18 cellular contexts compared by ENCODE assay signal in genomic region chr16:50717109-50717893, GRCh38. TPM values are rescaled to one million over a fixed set of nuclear protein-coding genes. Genes with fewer than 3 reads are reported as not detected.
DNase-seq lines count a peak whose midpoint lies in the region; ATAC-seq and TF ChIP-seq lines count a peak whose summit lies in the region.
"Had no signal": no experiment of that assay in that cellular context is flagged by ENCODE, and none has a peak within 500 bp of the region (broad histone marks: within the 10 kb centered on the region; RNA-seq: fewer than 3 reads in every experiment).

No MANE protein-coding gene starts in this region.

- H3K36me3 ChIP-seq in Loucy (ENCODE audit: insufficient read depth, low read length), result no peaks in the 10 kb centered on the region
- H3K36me3 ChIP-seq: Peyer's patch had no signal

- H3K9ac ChIP-seq in Loucy (ENCODE audit: low read depth, low read length, poor library complexity, severe bottlenecking), result no peak overlapping the region
- H3K9ac ChIP-seq: GM23248 had no signal

- H3K27me3 Mint-ChIP-seq in activated T-cell treated with anti-CD3 and anti-CD28 coated beads, Interleukin-2, amount 50 U/mL, for 24 hours, result no peaks in the 10 kb centered on the region
- no peaks in the 10 kb centered on the region for H3K27me3 Mint-ChIP-seq in activated T-cell treated with anti-CD3 and anti-CD28 coated beads, Interleukin-2, amount 50 U/mL, for 4 hours (ENCODE audit: low read depth)
- H3K27me3 Mint-ChIP-seq in activated T-helper 17 cell treated with anti-CD3 and anti-CD28 coated beads, Interleukin-2, amount 50 U/mL, for 72 hours, result no peaks in the 10 kb centered on the region
- H3K27me3 Mint-ChIP-seq in neural crest cell (ENCODE audit: low read depth), result no peaks in the 10 kb centered on the region

- H2AFZ ChIP-seq in Loucy (ENCODE audit: low read length), result peak overlapping the region; percentile 15; the same call in 1 of the 2 replicates
- H2AFZ ChIP-seq: GM23248 had no signal

- no peaks in the 10 kb centered on the region for H3K9me3 Mint-ChIP-seq in activated T-cell treated with anti-CD3 and anti-CD28 coated beads, Interleukin-2, amount 50 U/mL, for 24 hours
- H3K9me3 Mint-ChIP-seq in activated T-cell treated with anti-CD3 and anti-CD28 coated beads, Interleukin-2, amount 50 U/mL, for 4 hours, result no peaks in the 10 kb centered on the region
- no peaks in the 10 kb centered on the region for H3K9me3 Mint-ChIP-seq in activated T-helper 17 cell treated with anti-CD3 and anti-CD28 coated beads, Interleukin-2, amount 50 U/mL, for 72 hours
- H3K9me3 Mint-ChIP-seq in neural crest cell, result no peaks in the 10 kb centered on the region

- peak; percentile 18 for DNase-seq in activated T-cell treated with anti-CD3 and anti-CD28 coated beads, Interleukin-2, amount 50 U/mL, for 24 hours
- no peak for DNase-seq in activated T-cell treated with anti-CD3 and anti-CD28 coated beads, Interleukin-2, amount 50 U/mL, for 4 hours
- DNase-seq in neural crest cell (ENCODE audit: low read depth, low spot score), result no peak
- DNase-seq in T-helper 9 cell, result no peak
- DNase-seq in NCI-H1436 treated with DMSO at 0.1 percent for 48 hours (lab: John Stamatoyannopoulos, UW), result no peak
- DNase-seq: DMS79, NCI-H1105 treated with DMSO at 0.1 percent for 48 hours, NCI-H2029, NCI-H510A, NCI-H82, Peyer's patch, Right ventricle myocardium superior had no signal

- no peak overlapping the region for H3K27ac Mint-ChIP-seq in activated T-cell treated with anti-CD3 and anti-CD28 coated beads, Interleukin-2, amount 50 U/mL, for 24 hours
- peak overlapping the region; percentile 32 for H3K27ac Mint-ChIP-seq in activated T-helper 17 cell treated with anti-CD3 and anti-CD28 coated beads, Interleukin-2, amount 50 U/mL, for 72 hours
- H3K27ac Mint-ChIP-seq in neural crest cell (ENCODE audit: unreplicated experiment), result peak overlapping the region; percentile 94

- no peak for ATAC-seq in activated T-cell treated with anti-CD3 and anti-CD28 coated beads, Interleukin-2, amount 50 U/mL, for 4 hours
- no peak for ATAC-seq in activated T-helper 17 cell treated with anti-CD3 and anti-CD28 coated beads, Interleukin-2, amount 50 U/mL, for 72 hours (replicated peaks)
- no peak for ATAC-seq in esophagus mucosa
- ATAC-seq: A549 had no signal

- H3K36me3 Mint-ChIP-seq in activated T-cell treated with anti-CD3 and anti-CD28 coated beads, Interleukin-2, amount 50 U/mL, for 24 hours (ENCODE audit: low read depth), result peaks cover 4% of the 10 kb centered on the region
- peaks cover 11% of the 10 kb centered on the region for H3K36me3 Mint-ChIP-seq in activated T-cell treated with anti-CD3 and anti-CD28 coated beads, Interleukin-2, amount 50 U/mL, for 4 hours (ENCODE audit: insufficient read depth)
- H3K36me3 Mint-ChIP-seq in activated T-helper 17 cell treated with anti-CD3 and anti-CD28 coated beads, Interleukin-2, amount 50 U/mL, for 72 hours (ENCODE audit: low read depth), result peaks cover 51% of the 10 kb centered on the region
- no peaks in the 10 kb centered on the region for H3K36me3 Mint-ChIP-seq in neural crest cell (ENCODE audit: low read depth)

- H3K4me1 ChIP-seq in Loucy (ENCODE audit: insufficient read depth, low read length, poor library complexity, severe bottlenecking), result peaks cover 32% of the 10 kb centered on the region
- H3K4me1 ChIP-seq: A549 had no signal

- H3K4me2 ChIP-seq in Loucy (ENCODE audit: low read depth, low read length, poor library complexity, severe bottlenecking), result no peak overlapping the region
- H3K4me2 ChIP-seq: A549 had no signal

- H3K27me3 ChIP-seq in Loucy (ENCODE audit: insufficient read depth, low read length, poor library complexity, severe bottlenecking), result no peaks in the 10 kb centered on the region
- H3K27me3 ChIP-seq: Peyer's patch had no signal

- H3F3A ChIP-seq in Loucy (ENCODE audit: low read depth), result no peaks in the 10 kb centered on the region; the same call in 1 of the 2 replicates

- H3K9me2 ChIP-seq in Loucy (replicated peaks; ENCODE audit: low read depth, low read length), result no peaks in the 10 kb centered on the region

- no peaks in the 10 kb centered on the region for H3K79me2 ChIP-seq in Loucy (ENCODE audit: insufficient read depth, low read length)

- TF ChIP-seq CTCF in Loucy (conservative IDR thresholded peaks at IDR 0.05; ENCODE audit: low read length) (no peak), neural crest cell (conservative IDR thresholded peaks at IDR 0.05) (no peak)

- H3K9me3 ChIP-seq in Loucy (ENCODE audit: insufficient read depth, low read depth, low read length), result no peaks in the 10 kb centered on the region
- H3K9me3 ChIP-seq: A549, Peyer's patch had no signal

- no peak overlapping the region for H3K4me3 Mint-ChIP-seq in activated T-cell treated with anti-CD3 and anti-CD28 coated beads, Interleukin-2, amount 50 U/mL, for 24 hours
- H3K4me3 Mint-ChIP-seq in activated T-cell treated with anti-CD3 and anti-CD28 coated beads, Interleukin-2, amount 50 U/mL, for 4 hours, result no peak overlapping the region
- no peak overlapping the region for H3K4me3 Mint-ChIP-seq in activated T-helper 17 cell treated with anti-CD3 and anti-CD28 coated beads, Interleukin-2, amount 50 U/mL, for 72 hours
- H3K4me3 Mint-ChIP-seq in neural crest cell, result peak overlapping the region; percentile 56

- H3K4me3 ChIP-seq in Loucy (ENCODE audit: low read length, poor library complexity, severe bottlenecking), result no peak overlapping the region
- H3K4me3 ChIP-seq: A549, GM23248, Peyer's patch had no signal

- peaks cover 32% of the 10 kb centered on the region for H3K4me1 Mint-ChIP-seq in activated T-cell treated with anti-CD3 and anti-CD28 coated beads, Interleukin-2, amount 50 U/mL, for 24 hours (ENCODE audit: low read depth)
- peaks cover 31% of the 10 kb centered on the region for H3K4me1 Mint-ChIP-seq in activated T-cell treated with anti-CD3 and anti-CD28 coated beads, Interleukin-2, amount 50 U/mL, for 4 hours (ENCODE audit: low read depth)
- peaks cover 11% of the 10 kb centered on the region for H3K4me1 Mint-ChIP-seq in activated T-helper 17 cell treated with anti-CD3 and anti-CD28 coated beads, Interleukin-2, amount 50 U/mL, for 72 hours
- peaks cover 27% of the 10 kb centered on the region for H3K4me1 Mint-ChIP-seq in neural crest cell

- no peaks in the 10 kb centered on the region for H4K20me1 ChIP-seq in Loucy (ENCODE audit: insufficient read depth, low read length, poor library complexity, severe bottlenecking)

RNA-seq across cellular contexts. Expression of gene NOD2, which starts 23.9 kb away (rescaled TPM):
- total RNA-seq in activated T-cell treated with anti-CD3 and anti-CD28 coated beads, Interleukin-2, amount 50 U/mL, for 4 hours, result 1 to 10 TPM; 2.9 to 6.2 (median 3.9) TPM
- 10 to 100 TPM in 1 of 2 donors, 1 to 10 TPM in 1; 7.6 to 28.4 TPM for total RNA-seq in activated T-helper 17 cell treated with anti-CD3 and anti-CD28 coated beads, Interleukin-2, amount 50 U/mL, for 72 hours
- total RNA-seq in neural crest cell, result 0.51 and 0.57 TPM in 2 replicates
- 15.4 TPM for total RNA-seq in esophagus mucosa
- total RNA-seq: G401, GM23248 had no signal

RNA-seq across cellular contexts. Expression of gene CYLD, which starts 24.6 kb away (rescaled TPM):
- total RNA-seq in activated T-cell treated with anti-CD3 and anti-CD28 coated beads, Interleukin-2, amount 50 U/mL, for 4 hours, result 100 to 1,000 TPM in 1 of 3 donors, 10 to 100 TPM in 2; 84.5 to 133 (median 88.4) TPM
- total RNA-seq in activated T-helper 17 cell treated with anti-CD3 and anti-CD28 coated beads, Interleukin-2, amount 50 U/mL, for 72 hours, result 100 to 1,000 TPM; 112 to 130 TPM
- total RNA-seq in neural crest cell, result 10.1 and 11.9 TPM in 2 replicates
- 26.7 TPM for total RNA-seq in esophagus mucosa

RNA-seq across cellular contexts. Expression of gene SNX20, which starts 36.2 kb away (rescaled TPM):
- 10 to 100 TPM; 16.3 to 25.7 (median 16.6) TPM for total RNA-seq in activated T-cell treated with anti-CD3 and anti-CD28 coated beads, Interleukin-2, amount 50 U/mL, for 4 hours
- 10 to 100 TPM; 53.9 to 96.9 TPM for total RNA-seq in activated T-helper 17 cell treated with anti-CD3 and anti-CD28 coated beads, Interleukin-2, amount 50 U/mL, for 72 hours
- total RNA-seq in neural crest cell, result not detected in 2 replicates
- 0.76 TPM for total RNA-seq in esophagus mucosa
- total RNA-seq: G401, GM23248 had no signal
